In the genomic region with DNA sequence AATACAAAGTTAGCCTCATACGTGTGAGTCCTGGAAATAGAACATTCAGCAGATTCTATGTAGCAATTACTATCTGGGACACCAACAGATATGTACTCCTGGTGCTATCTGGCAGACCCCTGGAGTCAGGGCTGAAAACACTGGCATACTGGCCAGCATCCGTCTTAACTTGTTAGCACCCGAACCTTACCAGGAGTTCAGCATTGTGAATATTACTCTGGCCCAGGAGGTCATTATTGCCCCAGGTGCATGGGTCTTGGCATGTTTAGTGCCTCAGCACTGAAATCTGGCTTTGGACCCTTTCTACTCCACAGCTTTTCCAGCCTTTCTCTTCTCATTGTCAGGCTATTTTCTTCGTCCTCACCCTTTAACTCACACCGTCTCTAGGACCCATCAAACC, we compare ENCODE assay signal across 1 cellular context.
TF ChIP-seq lines count a peak whose summit lies in the region.

No MANE protein-coding gene starts in this region.

TF ChIP-seq in IMR-90, 13 proteins besides CTCF, POLR2A, EP300 and RAD21:
- TF ChIP-seq MAFK (IDR thresholded peaks at IDR 0.05; ENCODE audit: low read depth, low read length) (no peak), BHLHE40 (IDR thresholded peaks at IDR 0.05; ENCODE audit: low read depth, low read length) (no peak), RCOR1 (IDR thresholded peaks at IDR 0.05; ENCODE audit: insufficient replicate concordance, low read length) (no peak), FOS (IDR thresholded peaks at IDR 0.05; ENCODE audit: low read depth, low read length) (no peak), MXI1 (IDR thresholded peaks at IDR 0.05; ENCODE audit: borderline replicate concordance, low read depth, low read length) (no peak), SMC3 (IDR thresholded peaks at IDR 0.05; ENCODE audit: low read depth, low read length) (no peak), MAZ (IDR thresholded peaks at IDR 0.05; ENCODE audit: borderline replicate concordance, low read depth, low read length) (no peak), RFX5 (IDR thresholded peaks at IDR 0.05; ENCODE audit: low read depth, low read length) (no peak), CEBPB (IDR thresholded peaks at IDR 0.05; ENCODE audit: low read depth, low read length) (no peak), CHD1 (IDR thresholded peaks at IDR 0.05; ENCODE audit: low read depth, low read length) (no peak), NFE2L2 (IDR thresholded peaks at IDR 0.05; ENCODE audit: low read depth, low read length) (no peak)
- TF ChIP-seq, protein P1, sequence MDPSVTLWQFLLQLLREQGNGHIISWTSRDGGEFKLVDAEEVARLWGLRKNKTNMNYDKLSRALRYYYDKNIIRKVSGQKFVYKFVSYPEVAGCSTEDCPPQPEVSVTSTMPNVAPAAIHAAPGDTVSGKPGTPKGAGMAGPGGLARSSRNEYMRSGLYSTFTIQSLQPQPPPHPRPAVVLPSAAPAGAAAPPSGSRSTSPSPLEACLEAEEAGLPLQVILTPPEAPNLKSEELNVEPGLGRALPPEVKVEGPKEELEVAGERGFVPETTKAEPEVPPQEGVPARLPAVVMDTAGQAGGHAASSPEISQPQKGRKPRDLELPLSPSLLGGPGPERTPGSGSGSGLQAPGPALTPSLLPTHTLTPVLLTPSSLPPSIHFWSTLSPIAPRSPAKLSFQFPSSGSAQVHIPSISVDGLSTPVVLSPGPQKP (IDR thresholded peaks at IDR 0.05; ENCODE audit: borderline replicate concordance, low read depth, low read length), result no peak
- TF ChIP-seq, protein P2, sequence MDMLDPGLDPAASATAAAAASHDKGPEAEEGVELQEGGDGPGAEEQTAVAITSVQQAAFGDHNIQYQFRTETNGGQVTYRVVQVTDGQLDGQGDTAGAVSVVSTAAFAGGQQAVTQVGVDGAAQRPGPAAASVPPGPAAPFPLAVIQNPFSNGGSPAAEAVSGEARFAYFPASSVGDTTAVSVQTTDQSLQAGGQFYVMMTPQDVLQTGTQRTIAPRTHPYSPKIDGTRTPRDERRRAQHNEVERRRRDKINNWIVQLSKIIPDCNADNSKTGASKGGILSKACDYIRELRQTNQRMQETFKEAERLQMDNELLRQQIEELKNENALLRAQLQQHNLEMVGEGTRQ (IDR thresholded peaks at IDR 0.05; ENCODE audit: low read depth, low read length), result no peak
